Comparison of ENCODE assay signal across 1 cellular context in genomic region chr11:809287-810039, GRCh38.
TF ChIP-seq lines count a peak whose summit lies in the region.

TSS of gene RPLP2 (plus strand) at chr11:809967. CDS start at chr11:810235, 268 bp downstream.

TF ChIP-seq in GM12878, 131 proteins besides CTCF, POLR2A, EP300 and RAD21 (continued from another document and continues in another):
- TF ChIP-seq, protein P1, sequence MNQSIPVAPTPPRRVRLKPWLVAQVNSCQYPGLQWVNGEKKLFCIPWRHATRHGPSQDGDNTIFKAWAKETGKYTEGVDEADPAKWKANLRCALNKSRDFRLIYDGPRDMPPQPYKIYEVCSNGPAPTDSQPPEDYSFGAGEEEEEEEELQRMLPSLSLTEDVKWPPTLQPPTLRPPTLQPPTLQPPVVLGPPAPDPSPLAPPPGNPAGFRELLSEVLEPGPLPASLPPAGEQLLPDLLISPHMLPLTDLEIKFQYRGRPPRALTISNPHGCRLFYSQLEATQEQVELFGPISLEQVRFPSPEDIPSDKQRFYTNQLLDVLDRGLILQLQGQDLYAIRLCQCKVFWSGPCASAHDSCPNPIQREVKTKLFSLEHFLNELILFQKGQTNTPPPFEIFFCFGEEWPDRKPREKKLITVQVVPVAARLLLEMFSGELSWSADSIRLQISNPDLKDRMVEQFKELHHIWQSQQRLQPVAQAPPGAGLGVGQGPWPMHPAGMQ (IDR thresholded peaks at IDR 0.05; ENCODE audit: borderline replicate concordance) = no peak
- peak; percentile 86 for TF ChIP-seq SIX5 (IDR thresholded peaks at IDR 0.05; ENCODE audit: low read depth, low read length, severe bottlenecking)
- no peak for TF ChIP-seq KAT2A (conservative IDR thresholded peaks at IDR 0.05; ENCODE audit: control insufficient read depth, low read depth, low read length)
- 0 out of 2 replicates have a peak, but pooled peaks have one; percentile 11 for TF ChIP-seq BCL11A (IDR thresholded peaks at IDR 0.05; ENCODE audit: low read depth, low read length)
- TF ChIP-seq NR2C2 (IDR thresholded peaks at IDR 0.05; ENCODE audit: borderline replicate concordance, control insufficient read depth, insufficient read length, low read depth) = no peak
- no peak; the same call in 1 of the 2 replicates for TF ChIP-seq ASH2L (IDR thresholded peaks at IDR 0.05; ENCODE audit: borderline replicate concordance, low read depth)
- TF ChIP-seq MEF2B (IDR thresholded peaks at IDR 0.05; ENCODE audit: partially characterized antibody, poor library complexity, severe bottlenecking) = no peak
- TF ChIP-seq, protein P2, sequence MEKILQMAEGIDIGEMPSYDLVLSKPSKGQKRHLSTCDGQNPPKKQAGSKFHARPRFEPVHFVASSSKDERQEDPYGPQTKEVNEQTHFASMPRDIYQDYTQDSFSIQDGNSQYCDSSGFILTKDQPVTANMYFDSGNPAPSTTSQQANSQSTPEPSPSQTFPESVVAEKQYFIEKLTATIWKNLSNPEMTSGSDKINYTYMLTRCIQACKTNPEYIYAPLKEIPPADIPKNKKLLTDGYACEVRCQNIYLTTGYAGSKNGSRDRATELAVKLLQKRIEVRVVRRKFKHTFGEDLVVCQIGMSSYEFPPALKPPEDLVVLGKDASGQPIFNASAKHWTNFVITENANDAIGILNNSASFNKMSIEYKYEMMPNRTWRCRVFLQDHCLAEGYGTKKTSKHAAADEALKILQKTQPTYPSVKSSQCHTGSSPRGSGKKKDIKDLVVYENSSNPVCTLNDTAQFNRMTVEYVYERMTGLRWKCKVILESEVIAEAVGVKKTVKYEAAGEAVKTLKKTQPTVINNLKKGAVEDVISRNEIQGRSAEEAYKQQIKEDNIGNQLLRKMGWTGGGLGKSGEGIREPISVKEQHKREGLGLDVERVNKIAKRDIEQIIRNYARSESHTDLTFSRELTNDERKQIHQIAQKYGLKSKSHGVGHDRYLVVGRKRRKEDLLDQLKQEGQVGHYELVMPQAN (conservative IDR thresholded peaks at IDR 0.05) = peak; percentile 88
- TF ChIP-seq TCF3 (IDR thresholded peaks at IDR 0.05; ENCODE audit: borderline replicate concordance, insufficient read depth, low read depth, low read length) = peak; percentile 68; the same call in 1 of the 2 replicates
- TF ChIP-seq, protein P3, sequence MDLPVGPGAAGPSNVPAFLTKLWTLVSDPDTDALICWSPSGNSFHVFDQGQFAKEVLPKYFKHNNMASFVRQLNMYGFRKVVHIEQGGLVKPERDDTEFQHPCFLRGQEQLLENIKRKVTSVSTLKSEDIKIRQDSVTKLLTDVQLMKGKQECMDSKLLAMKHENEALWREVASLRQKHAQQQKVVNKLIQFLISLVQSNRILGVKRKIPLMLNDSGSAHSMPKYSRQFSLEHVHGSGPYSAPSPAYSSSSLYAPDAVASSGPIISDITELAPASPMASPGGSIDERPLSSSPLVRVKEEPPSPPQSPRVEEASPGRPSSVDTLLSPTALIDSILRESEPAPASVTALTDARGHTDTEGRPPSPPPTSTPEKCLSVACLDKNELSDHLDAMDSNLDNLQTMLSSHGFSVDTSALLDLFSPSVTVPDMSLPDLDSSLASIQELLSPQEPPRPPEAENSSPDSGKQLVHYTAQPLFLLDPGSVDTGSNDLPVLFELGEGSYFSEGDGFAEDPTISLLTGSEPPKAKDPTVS (IDR thresholded peaks at IDR 0.05; ENCODE audit: low read depth, low read length) = no peak
- TF ChIP-seq JUND (IDR thresholded peaks at IDR 0.05; ENCODE audit: low read depth, low read length) = peak; percentile 53; the same call in 1 of the 2 replicates
- peak; percentile 10; the same call in 1 of the 2 replicates for TF ChIP-seq PAX5 (IDR thresholded peaks at IDR 0.05; ENCODE audit: borderline replicate concordance, low read depth, low read length)
- no peak for TF ChIP-seq ZNF274 (IDR thresholded peaks at IDR 0.05; ENCODE audit: insufficient read depth, insufficient read length)
- TF ChIP-seq SIN3A (IDR thresholded peaks at IDR 0.05; ENCODE audit: low read depth, low read length) = peak; percentile 62
- peak; percentile 73 for TF ChIP-seq NR2C1 (IDR thresholded peaks at IDR 0.05)
- TF ChIP-seq, protein P4, sequence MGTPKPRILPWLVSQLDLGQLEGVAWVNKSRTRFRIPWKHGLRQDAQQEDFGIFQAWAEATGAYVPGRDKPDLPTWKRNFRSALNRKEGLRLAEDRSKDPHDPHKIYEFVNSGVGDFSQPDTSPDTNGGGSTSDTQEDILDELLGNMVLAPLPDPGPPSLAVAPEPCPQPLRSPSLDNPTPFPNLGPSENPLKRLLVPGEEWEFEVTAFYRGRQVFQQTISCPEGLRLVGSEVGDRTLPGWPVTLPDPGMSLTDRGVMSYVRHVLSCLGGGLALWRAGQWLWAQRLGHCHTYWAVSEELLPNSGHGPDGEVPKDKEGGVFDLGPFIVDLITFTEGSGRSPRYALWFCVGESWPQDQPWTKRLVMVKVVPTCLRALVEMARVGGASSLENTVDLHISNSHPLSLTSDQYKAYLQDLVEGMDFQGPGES (IDR thresholded peaks at IDR 0.05) = peak; percentile 48
- peak; percentile 96 for TF ChIP-seq ATF7 (IDR thresholded peaks at IDR 0.05; ENCODE audit: low read depth)
- TF ChIP-seq LARP7 (IDR thresholded peaks at IDR 0.05) = peak; percentile 52; the same call in 1 of the 2 replicates
- no peak for TF ChIP-seq HDAC6 (IDR thresholded peaks at IDR 0.05; ENCODE audit: unreplicated experiment)
- peak; percentile 100 for TF ChIP-seq NBN (IDR thresholded peaks at IDR 0.05)
- no peak; the same call in 1 of the 2 replicates for TF ChIP-seq NRF1 (conservative IDR thresholded peaks at IDR 0.05; ENCODE audit: low read depth, low read length)
- TF ChIP-seq STAT1 (conservative IDR thresholded peaks at IDR 0.05) = no peak; the same call in 1 of the 2 replicates
- TF ChIP-seq, protein P5, sequence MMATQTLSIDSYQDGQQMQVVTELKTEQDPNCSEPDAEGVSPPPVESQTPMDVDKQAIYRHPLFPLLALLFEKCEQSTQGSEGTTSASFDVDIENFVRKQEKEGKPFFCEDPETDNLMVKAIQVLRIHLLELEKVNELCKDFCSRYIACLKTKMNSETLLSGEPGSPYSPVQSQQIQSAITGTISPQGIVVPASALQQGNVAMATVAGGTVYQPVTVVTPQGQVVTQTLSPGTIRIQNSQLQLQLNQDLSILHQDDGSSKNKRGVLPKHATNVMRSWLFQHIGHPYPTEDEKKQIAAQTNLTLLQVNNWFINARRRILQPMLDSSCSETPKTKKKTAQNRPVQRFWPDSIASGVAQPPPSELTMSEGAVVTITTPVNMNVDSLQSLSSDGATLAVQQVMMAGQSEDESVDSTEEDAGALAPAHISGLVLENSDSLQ (IDR thresholded peaks at IDR 0.05) = peak; percentile 80
- peak; percentile 96 for TF ChIP-seq CHD2 (IDR thresholded peaks at IDR 0.05; ENCODE audit: borderline replicate concordance, low read depth, low read length)
- TF ChIP-seq ZBED1 (IDR thresholded peaks at IDR 0.05; ENCODE audit: borderline replicate concordance) = no peak
- no peak for TF ChIP-seq RCOR1 (conservative IDR thresholded peaks at IDR 0.05; ENCODE audit: low read depth, low read length)
- TF ChIP-seq EED (IDR thresholded peaks at IDR 0.05; ENCODE audit: low read depth) = no peak
- TF ChIP-seq MXI1 (IDR thresholded peaks at IDR 0.05; ENCODE audit: low read depth, low read length) = peak; percentile 76
- TF ChIP-seq, protein P6, sequence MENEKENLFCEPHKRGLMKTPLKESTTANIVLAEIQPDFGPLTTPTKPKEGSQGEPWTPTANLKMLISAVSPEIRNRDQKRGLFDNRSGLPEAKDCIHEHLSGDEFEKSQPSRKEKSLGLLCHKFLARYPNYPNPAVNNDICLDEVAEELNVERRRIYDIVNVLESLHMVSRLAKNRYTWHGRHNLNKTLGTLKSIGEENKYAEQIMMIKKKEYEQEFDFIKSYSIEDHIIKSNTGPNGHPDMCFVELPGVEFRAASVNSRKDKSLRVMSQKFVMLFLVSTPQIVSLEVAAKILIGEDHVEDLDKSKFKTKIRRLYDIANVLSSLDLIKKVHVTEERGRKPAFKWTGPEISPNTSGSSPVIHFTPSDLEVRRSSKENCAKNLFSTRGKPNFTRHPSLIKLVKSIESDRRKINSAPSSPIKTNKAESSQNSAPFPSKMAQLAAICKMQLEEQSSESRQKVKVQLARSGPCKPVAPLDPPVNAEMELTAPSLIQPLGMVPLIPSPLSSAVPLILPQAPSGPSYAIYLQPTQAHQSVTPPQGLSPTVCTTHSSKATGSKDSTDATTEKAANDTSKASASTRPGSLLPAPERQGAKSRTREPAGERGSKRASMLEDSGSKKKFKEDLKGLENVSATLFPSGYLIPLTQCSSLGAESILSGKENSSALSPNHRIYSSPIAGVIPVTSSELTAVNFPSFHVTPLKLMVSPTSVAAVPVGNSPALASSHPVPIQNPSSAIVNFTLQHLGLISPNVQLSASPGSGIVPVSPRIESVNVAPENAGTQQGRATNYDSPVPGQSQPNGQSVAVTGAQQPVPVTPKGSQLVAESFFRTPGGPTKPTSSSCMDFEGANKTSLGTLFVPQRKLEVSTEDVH (IDR thresholded peaks at IDR 0.05; ENCODE audit: low read depth, partially characterized antibody) = peak; percentile 95
- TF ChIP-seq NR2F1 (conservative IDR thresholded peaks at IDR 0.05) = no peak; the same call in 1 of the 2 replicates
- TF ChIP-seq, protein P7, sequence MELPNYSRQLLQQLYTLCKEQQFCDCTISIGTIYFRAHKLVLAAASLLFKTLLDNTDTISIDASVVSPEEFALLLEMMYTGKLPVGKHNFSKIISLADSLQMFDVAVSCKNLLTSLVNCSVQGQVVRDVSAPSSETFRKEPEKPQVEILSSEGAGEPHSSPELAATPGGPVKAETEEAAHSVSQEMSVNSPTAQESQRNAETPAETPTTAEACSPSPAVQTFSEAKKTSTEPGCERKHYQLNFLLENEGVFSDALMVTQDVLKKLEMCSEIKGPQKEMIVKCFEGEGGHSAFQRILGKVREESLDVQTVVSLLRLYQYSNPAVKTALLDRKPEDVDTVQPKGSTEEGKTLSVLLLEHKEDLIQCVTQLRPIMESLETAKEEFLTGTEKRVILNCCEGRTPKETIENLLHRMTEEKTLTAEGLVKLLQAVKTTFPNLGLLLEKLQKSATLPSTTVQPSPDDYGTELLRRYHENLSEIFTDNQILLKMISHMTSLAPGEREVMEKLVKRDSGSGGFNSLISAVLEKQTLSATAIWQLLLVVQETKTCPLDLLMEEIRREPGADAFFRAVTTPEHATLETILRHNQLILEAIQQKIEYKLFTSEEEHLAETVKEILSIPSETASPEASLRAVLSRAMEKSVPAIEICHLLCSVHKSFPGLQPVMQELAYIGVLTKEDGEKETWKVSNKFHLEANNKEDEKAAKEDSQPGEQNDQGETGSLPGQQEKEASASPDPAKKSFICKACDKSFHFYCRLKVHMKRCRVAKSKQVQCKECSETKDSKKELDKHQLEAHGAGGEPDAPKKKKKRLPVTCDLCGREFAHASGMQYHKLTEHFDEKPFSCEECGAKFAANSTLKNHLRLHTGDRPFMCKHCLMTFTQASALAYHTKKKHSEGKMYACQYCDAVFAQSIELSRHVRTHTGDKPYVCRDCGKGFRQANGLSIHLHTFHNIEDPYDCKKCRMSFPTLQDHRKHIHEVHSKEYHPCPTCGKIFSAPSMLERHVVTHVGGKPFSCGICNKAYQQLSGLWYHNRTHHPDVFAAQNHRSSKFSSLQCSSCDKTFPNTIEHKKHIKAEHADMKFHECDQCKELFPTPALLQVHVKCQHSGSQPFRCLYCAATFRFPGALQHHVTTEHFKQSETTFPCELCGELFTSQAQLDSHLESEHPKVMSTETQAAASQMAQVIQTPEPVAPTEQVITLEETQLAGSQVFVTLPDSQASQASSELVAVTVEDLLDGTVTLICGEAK (IDR thresholded peaks at IDR 0.05; ENCODE audit: borderline replicate concordance) = peak; percentile 93
- no peak for TF ChIP-seq MLLT1 (IDR thresholded peaks at IDR 0.05)
- peak; percentile 39 for TF ChIP-seq BRCA1 (IDR thresholded peaks at IDR 0.05; ENCODE audit: low read depth, low read length)
- TF ChIP-seq CREM (IDR thresholded peaks at IDR 0.05; ENCODE audit: low read depth) = peak; percentile 99
- peak; percentile 86 for TF ChIP-seq RELB (IDR thresholded peaks at IDR 0.05; ENCODE audit: low read depth)
- peak; percentile 47; the same call in 1 of the 2 replicates for TF ChIP-seq TBL1XR1 (IDR thresholded peaks at IDR 0.05; ENCODE audit: low read depth, low read length)
- TF ChIP-seq DPF2 (IDR thresholded peaks at IDR 0.05) = no peak; the same call in 1 of the 2 replicates
- peak; percentile 93 for TF ChIP-seq SMAD5 (IDR thresholded peaks at IDR 0.05; ENCODE audit: low read depth)
- TF ChIP-seq GABPA (IDR thresholded peaks at IDR 0.05; ENCODE audit: low read depth) = peak; percentile 92
- TF ChIP-seq SREBF1 (IDR thresholded peaks at IDR 0.05; ENCODE audit: low read length) = peak; percentile 29
- TF ChIP-seq RELA (IDR thresholded peaks at IDR 0.05; ENCODE audit: borderline replicate concordance, partially characterized antibody) = peak; percentile 66
- TF ChIP-seq ZNF24 (IDR thresholded peaks at IDR 0.05) = no peak
- TF ChIP-seq MEF2A (IDR thresholded peaks at IDR 0.05; ENCODE audit: insufficient read depth, low read depth, low read length) = 0 out of 2 replicates have a peak, but pooled peaks have one; percentile 31
- TF ChIP-seq PAX8 (IDR thresholded peaks at IDR 0.05) = no peak
